In the genomic region with DNA sequence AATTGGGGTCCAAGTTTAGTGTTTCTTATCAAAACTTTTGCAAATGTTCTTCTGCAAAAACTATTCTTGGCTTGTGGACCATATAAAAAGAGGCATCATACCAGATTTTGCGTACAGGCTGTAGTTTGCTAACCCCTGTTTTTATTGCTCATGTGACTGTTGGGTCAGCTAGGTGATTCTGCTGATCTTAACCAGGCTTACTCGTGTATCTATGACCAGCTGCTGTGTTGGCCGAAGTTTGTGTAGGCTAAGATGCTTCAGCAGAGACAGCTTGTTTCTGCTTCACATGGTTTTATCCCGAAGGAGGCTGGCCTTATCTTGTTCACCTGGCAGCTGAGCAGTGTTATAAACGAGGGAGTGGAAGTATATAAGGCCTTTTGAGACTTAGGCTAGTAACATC, we compare ENCODE assay signal across 1 cellular context.
A peak's percentile ranks its signal among the peaks of the same experiment; 100 is the strongest.
TF ChIP-seq lines count a peak whose summit lies in the region.

No MANE protein-coding gene starts in this region.

TF ChIP-seq in K562, 482 proteins besides CTCF, POLR2A, EP300 and RAD21:
- TF ChIP-seq ZBTB1 (CRISPR knock-in tag; IDR thresholded peaks at IDR 0.05; ENCODE audit: borderline replicate concordance, low read depth): no peak
- no peak for TF ChIP-seq MTA2 (IDR thresholded peaks at IDR 0.05; ENCODE audit: low read depth)
- TF ChIP-seq, protein P1, sequence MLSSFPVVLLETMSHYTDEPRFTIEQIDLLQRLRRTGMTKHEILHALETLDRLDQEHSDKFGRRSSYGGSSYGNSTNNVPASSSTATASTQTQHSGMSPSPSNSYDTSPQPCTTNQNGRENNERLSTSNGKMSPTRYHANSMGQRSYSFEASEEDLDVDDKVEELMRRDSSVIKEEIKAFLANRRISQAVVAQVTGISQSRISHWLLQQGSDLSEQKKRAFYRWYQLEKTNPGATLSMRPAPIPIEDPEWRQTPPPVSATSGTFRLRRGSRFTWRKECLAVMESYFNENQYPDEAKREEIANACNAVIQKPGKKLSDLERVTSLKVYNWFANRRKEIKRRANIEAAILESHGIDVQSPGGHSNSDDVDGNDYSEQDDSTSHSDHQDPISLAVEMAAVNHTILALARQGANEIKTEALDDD (IDR thresholded peaks at IDR 0.05): peak; percentile 51; the same call in 1 of the 2 replicates
- TF ChIP-seq HDAC3 (IDR thresholded peaks at IDR 0.05; ENCODE audit: borderline replicate concordance, partially characterized antibody): no peak
TF ChIP-seq in K562: peak in this region for 1.
